ENCODE assay signal across 23 cellular contexts in the genomic region with DNA sequence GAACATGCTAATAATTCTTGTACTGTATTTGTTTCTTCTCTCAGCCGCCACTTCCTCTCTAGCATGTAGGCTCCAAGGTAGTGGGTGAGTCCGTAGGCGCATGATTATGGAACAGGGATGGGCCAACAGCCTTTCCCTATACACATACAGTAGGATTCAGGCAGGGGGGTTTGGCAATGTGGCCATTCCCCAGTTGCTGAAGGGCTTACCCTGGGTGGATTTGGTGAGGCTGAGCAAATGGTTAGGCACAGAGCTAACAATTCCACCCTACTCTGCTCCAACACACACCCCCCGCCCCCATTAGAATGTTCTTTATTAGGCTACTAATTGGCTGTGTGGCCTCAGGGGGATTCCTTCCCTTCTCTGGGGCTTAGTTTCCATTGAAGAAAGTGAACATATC. TPM values are rescaled to one million over a fixed set of nuclear protein-coding genes. Genes with fewer than 3 reads are reported as not detected.
"Had no signal": no experiment of that assay in that cellular context is flagged by ENCODE, and none has a peak within 500 bp of the region (broad histone marks: within the 10 kb centered on the region; RNA-seq: fewer than 3 reads in every experiment).

No MANE protein-coding gene starts in this region.

- H3K9me3 ChIP-seq: ovary, psoas muscle, thoracic aorta, tibial nerve, upper lobe of left lung had no signal

- ATAC-seq: effector memory CD8-positive, alpha-beta T cell; left lobe of liver; naive thymus-derived CD8-positive, alpha-beta T cell; stimulated activated naive B cell treated with anti-CD40 and anti-IgM and Interleukin-4, amounts not matched to agents 10 μg/mL and 1 μg/mL and 100 μg/mL, for 72 hours had no signal

- H3K27ac ChIP-seq: ovary, psoas muscle, thoracic aorta, tibial nerve, upper lobe of left lung had no signal

- H3K27me3 ChIP-seq: ovary, tibial nerve, upper lobe of left lung had no signal

- DNase-seq: cortex of kidney; effector memory CD8-positive, alpha-beta T cell; erythroblast; kidney; mesendoderm; naive thymus-derived CD8-positive, alpha-beta T cell; nephron progenitor cell; nucleus accumbens; ovary; small intestine; stimulated activated CD4-positive, alpha-beta T cell treated with anti-CD3 and anti-CD28 coated beads, Interleukin-15, amount 100 ng/mL, for 24 hours; stimulated activated CD4-positive, alpha-beta T cell treated with anti-CD3 and anti-CD28 coated beads, Interleukin-2, amount 100 ng/mL, for 48 hours; stimulated activated naive B cell treated with anti-CD40 and anti-IgM and Interleukin-4, amounts not matched to agents 10 μg/mL and 1 μg/mL and 100 μg/mL, for 72 hours; upper lobe of left lung had no signal

- H3K36me3 ChIP-seq: ovary, thoracic aorta, tibial nerve, upper lobe of left lung had no signal

- H3K4me1 ChIP-seq: tibial nerve, upper lobe of left lung had no signal

- H3K4me3 ChIP-seq: ovary, psoas muscle, thoracic aorta, tibial nerve, upper lobe of left lung had no signal

RNA-seq across cellular contexts. Expression of a gene that starts 35.1 kb away (rescaled TPM):
- total RNA-seq: naive thymus-derived CD8-positive, alpha-beta T cell had no signal

RNA-seq across cellular contexts. Expression of a gene that starts 48.9 kb away (rescaled TPM):
- total RNA-seq: dermis microvascular lymphatic vessel endothelial cell; fibroblast of villous mesenchyme; lung microvascular endothelial cell; myocyte; naive thymus-derived CD8-positive, alpha-beta T cell; renal cortical epithelial cell had no signal
